In genomic region chr7:93226310-93226709, GRCh38 we compare ENCODE assay signal across 21 cellular contexts. TPM values are rescaled to one million over a fixed set of nuclear protein-coding genes. Genes with fewer than 3 reads are reported as not detected.
A peak's percentile ranks its signal among the peaks of the same experiment; 100 is the strongest.
DNase-seq lines count a peak whose midpoint lies in the region; FAIRE-seq and TF ChIP-seq lines count a peak whose summit lies in the region.
"Had no signal": no experiment of that assay in that cellular context is flagged by ENCODE, and none has a peak within 500 bp of the region (broad histone marks: within the 10 kb centered on the region; RNA-seq: fewer than 3 reads in every experiment).

Gene HEPACAM2 (minus strand): TSS chr7:93226469.

- no peak within 1 kb of the TSS for H3K4me2 ChIP-seq in keratinocyte (ENCODE audit: control insufficient read depth, extremely low read depth, insufficient read depth, low read depth, low read length)

- no peaks in the 10 kb centered on the region for H3K27me3 ChIP-seq in keratinocyte (ENCODE audit: control insufficient read depth, extremely low read depth, insufficient read depth, low read length)
- H3K27me3 ChIP-seq: sigmoid colon, upper lobe of left lung had no signal

- no peaks in the 10 kb centered on the region for H3K36me3 ChIP-seq in keratinocyte (ENCODE audit: control insufficient read depth in 2 of 2, extremely low read depth in 1 of 2, insufficient read depth in 2 of 2, low read length in 2 of 2)
- H3K36me3 ChIP-seq: neutrophil, sigmoid colon, upper lobe of left lung had no signal

- FAIRE-seq in keratinocyte (lab: Jason Lieb, UNC) (peak; percentile 17), frontal cortex (lab: Jason Lieb, UNC) (no peak)
- FAIRE-seq: H1, kidney, RCC 7860 had no signal

- dilution Hi-C loops in keratinocyte (cut with MboI; ENCODE audit: extremely low pct_ligation_motif_present, low sequenced_read_pairs), result no loop called here

- TF ChIP-seq CTCF in keratinocyte (optimal IDR thresholded peaks at IDR 0.05 in 1 of 3, IDR thresholded peaks at IDR 0.05 in 1 of 3, conservative IDR thresholded peaks at IDR 0.05 in 1 of 3; ENCODE audit: extremely low read depth in 1 of 3, insufficient read depth in 2 of 3, low read length in 3 of 3), result no peak

- H3K79me2 ChIP-seq in keratinocyte (ENCODE audit: control insufficient read depth, insufficient read depth, low read length), result no peaks in the 10 kb centered on the region

- DNase-seq in DMS53 (lab: John Stamatoyannopoulos, UW) (peak; percentile 96), NCI-H1105 treated with DMSO at 0.1 percent for 48 hours (lab: John Stamatoyannopoulos, UW) (peak; percentile 61), NCI-H510A (lab: John Stamatoyannopoulos, UW) (peak; percentile 2), keratinocyte (ENCODE audit: low read depth, low spot score) (no peak), frontal cortex (ENCODE audit: low spot score in 2 of 2) (no peak), activated gamma-delta T cell treated with Interleukin-2 at 50 U/mL for 16 hours (no peak), NCI-H187 (lab: John Stamatoyannopoulos, UW) (no peak)
- no peak for DNase-seq in activated CD4-positive, alpha-beta T cell treated with anti-CD3 and anti-CD28 coated beads, Interleukin-2, amount 50 U/mL, for 48 hours
- DNase-seq: activated gamma-delta T cell; cortex of kidney; head of caudate nucleus; kidney; NCI-H446; sigmoid colon; stimulated activated CD4-positive, alpha-beta T cell treated with anti-CD3 and anti-CD28 coated beads, Interleukin-4, amount 100 ng/mL, for 4 hours; upper lobe of left lung had no signal

- no peak within 1 kb of the TSS for H3K9ac ChIP-seq in keratinocyte (ENCODE audit: control insufficient read depth, extremely low read depth, insufficient read depth, low read length)

- no peaks in the 10 kb centered on the region for H3K9me1 ChIP-seq in keratinocyte (ENCODE audit: control insufficient read depth, extremely low read depth, insufficient read depth, low read length)

- no peak within 1 kb of the TSS for H3K4me3 ChIP-seq in keratinocyte (ENCODE audit: control insufficient read depth in 2 of 3, extremely low read depth in 1 of 3, insufficient read depth in 2 of 3, low read depth in 1 of 3, low read length in 3 of 3)
- H3K4me3 ChIP-seq: sigmoid colon, upper lobe of left lung had no signal

- no peaks in the 10 kb centered on the region for H4K20me1 ChIP-seq in keratinocyte (ENCODE audit: control insufficient read depth, extremely low read depth, insufficient read depth, low read length)

- H3K27ac ChIP-seq in keratinocyte (ENCODE audit: control insufficient read depth, insufficient read depth, low read length), result no peak within 1 kb of the TSS
- H3K27ac ChIP-seq: neutrophil, sigmoid colon, upper lobe of left lung had no signal

- H3K9me3 ChIP-seq in keratinocyte (ENCODE audit: control insufficient read depth, low read depth, low read length), result no peaks in the 10 kb centered on the region
- H3K9me3 ChIP-seq: neutrophil, sigmoid colon, upper lobe of left lung had no signal

- H2AFZ ChIP-seq in keratinocyte (ENCODE audit: control insufficient read depth, low read length), result no peak within 1 kb of the TSS

- peaks cover 4% of the 10 kb centered on the region for H3K4me1 ChIP-seq in keratinocyte (ENCODE audit: control insufficient read depth, extremely low read depth, insufficient read depth, low read length)

RNA-seq across cellular contexts. Expression of gene HEPACAM2, which starts in this region (rescaled TPM):
- polyA plus RNA-seq in keratinocyte, result 0.06 TPM in 1 of 3 replicates, not detected in the others
- not detected for polyA plus RNA-seq in keratinocyte (2011; ENCODE audit: low read depth)
- 0.09 TPM in 1 of 2 replicates, not detected in the other for polyA plus RNA-seq in keratinocyte (2011; cell fraction: cytosol; rRNA removed)
- polyA plus RNA-seq in keratinocyte (2011; cell fraction: nucleus; rRNA removed), result 0.08 TPM in 1 of 2 replicates, not detected in the other
- polyA plus RNA-seq in keratinocyte (2012; ENCODE audit: low replicate concordance), result 0.23 TPM in 1 of 2 replicates, not detected in the other
- not detected in 3 replicates for polyA minus RNA-seq in keratinocyte
- not detected for polyA minus RNA-seq in keratinocyte (2011; cell fraction: cytosol; rRNA and poly(A)+ RNA removed)
- not detected in 2 replicates for polyA minus RNA-seq in keratinocyte (2011; cell fraction: nucleus; rRNA and poly(A)+ RNA removed)
- total RNA-seq in frontal cortex, result under 0.01 TPM
- total RNA-seq: H1, mesothelial cell of epicardium had no signal
- polyA plus RNA-seq: BJ, H1 had no signal

Comparison
In these comparisons a context has a peak if more than half of its experiments do, and no peak if none do; other contexts are left out.
1. DNase-seq: peak in DMS53 (single experiment), NCI-H1105 treated with DMSO at 0.1 percent for 48 hours (single experiment) and NCI-H510A (single experiment); none in keratinocyte (single experiment), frontal cortex (0 of 2), activated gamma-delta T cell treated with Interleukin-2 at 50 U/mL for 16 hours (single experiment), activated CD4-positive, alpha-beta T cell treated with anti-CD3 and anti-CD28 coated beads, Interleukin-2, amount 50 U/mL, for 48 hours (0 of 2) and NCI-H187 (0 of 2).